In genomic region chr9:112091805-112092204, GRCh38 we compare ENCODE assay signal across 10 cellular contexts.
A peak's percentile ranks its signal among the peaks of the same experiment; 100 is the strongest.
DNase-seq lines count a peak whose midpoint lies in the region; ATAC-seq and TF ChIP-seq lines count a peak whose summit lies in the region.
"Had no signal": no experiment of that assay in that cellular context is flagged by ENCODE, and none has a peak within 500 bp of the region (broad histone marks: within the 10 kb centered on the region; RNA-seq: fewer than 3 reads in every experiment).

No MANE protein-coding gene starts in this region.

- peaks cover 3% of the 10 kb centered on the region for H3K27me3 Mint-ChIP-seq in brain

- peaks cover 0 to 2% (median 0%) of the 10 kb centered on the region in 5 experiments for H3K9me3 Mint-ChIP-seq in brain

- H3K4me3 Mint-ChIP-seq in brain: no peak overlapping the region

- DNase-seq in DMS53 (lab: John Stamatoyannopoulos, UW) (peak; percentile 19), DMS53 treated with DMSO at 0.1 percent for 48 hours (lab: John Stamatoyannopoulos, UW; ENCODE audit: unreplicated experiment) (no peak), NCI-H128 (lab: John Stamatoyannopoulos, UW; ENCODE audit: unreplicated experiment) (peak; percentile 9), myocyte (ENCODE audit: low read depth) (peak; percentile 58), amniotic stem cell (lab: John Stamatoyannopoulos, UW) (no peak)
- DNase-seq in stimulated activated CD4-positive, alpha-beta T cell treated with anti-CD3 and anti-CD28 coated beads, Interleukin-15, amount 100 ng/mL, for 24 hours: no peak
- DNase-seq: small intestine, T-helper 1 cell had no signal

- H3K27ac Mint-ChIP-seq in brain: peak overlapping the region in 3 of 5 experiments; percentile 12 to 71 (median 38)

- no peak for ATAC-seq in HG03354 (IDR thresholded peaks at IDR 0.05; ENCODE audit: poor library complexity, severe bottlenecking, unreplicated experiment)

- H3K36me3 Mint-ChIP-seq in brain: peaks cover 22% of the 10 kb centered on the region

- peak; percentile 46 to 66 for TF ChIP-seq CTCF in brain (conservative IDR thresholded peaks at IDR 0.05)

- peaks cover 12% of the 10 kb centered on the region for H3K4me1 Mint-ChIP-seq in brain

Comparison
In these comparisons a context has a peak if more than half of its experiments do, and no peak if none do; other contexts are left out.
1. DNase-seq: peak in DMS53 (single experiment), NCI-H128 (single experiment) and myocyte (single experiment); none in DMS53 treated with DMSO at 0.1 percent for 48 hours (single experiment), stimulated activated CD4-positive, alpha-beta T cell treated with anti-CD3 and anti-CD28 coated beads, Interleukin-15, amount 100 ng/mL, for 24 hours (single experiment) and amniotic stem cell (single experiment).